17 cellular contexts compared by ENCODE assay signal in genomic region chr13:97372929-97373328, GRCh38.
DNase-seq lines count a peak whose midpoint lies in the region; ATAC-seq and TF ChIP-seq lines count a peak whose summit lies in the region.
"Had no signal": no experiment of that assay in that cellular context is flagged by ENCODE, and none has a peak within 500 bp of the region (broad histone marks: within the 10 kb centered on the region; RNA-seq: fewer than 3 reads in every experiment).

No MANE protein-coding gene starts in this region.

- no peak for ATAC-seq in HG03520 (IDR thresholded peaks at IDR 0.05; ENCODE audit: unreplicated experiment)
- ATAC-seq: A549, Panc1, Right ventricle myocardium inferior had no signal

- H3K4me3 ChIP-seq in H7 (ENCODE audit: insufficient read depth, low read depth, low read length), result no peak overlapping the region
- H3K4me3 ChIP-seq: A549 had no signal

- DNase-seq in Ammon's horn (ENCODE audit: low spot score) (peak; percentile 53), NCI-H524 (lab: John Stamatoyannopoulos, UW) (peak; percentile 69 to 84), endothelial cell (ENCODE audit: low spot score) (no peak), nephron progenitor cell (no peak), HK-2 (ENCODE audit: unreplicated experiment) (no peak), superior temporal gyrus (ENCODE audit: extremely low spot score) (no peak), H7 (no peak)
- DNase-seq: C1 segment of cervical spinal cord, GF-D8, NCI-H1048, NCI-H146, NCI-H774, SK-N-SH had no signal

- H3K27ac Mint-ChIP-seq in endothelial cell (ENCODE audit: unreplicated experiment), result peak overlapping the region; percentile 54
- H3K27ac Mint-ChIP-seq in nephron progenitor cell, result peak overlapping the region; percentile 79

- H3K9me3 Mint-ChIP-seq in endothelial cell (ENCODE audit: unreplicated experiment), result no peaks in the 10 kb centered on the region
- no peaks in the 10 kb centered on the region for H3K9me3 Mint-ChIP-seq in nephron progenitor cell

- H3K36me3 ChIP-seq in H7 (replicated peaks; ENCODE audit: control insufficient read depth, insufficient read depth, low read length), result no peaks in the 10 kb centered on the region

- TF ChIP-seq CTCF in endothelial cell (IDR thresholded peaks at IDR 0.05; ENCODE audit: unreplicated experiment), result no peak
- no peak for TF ChIP-seq CTCF in nephron progenitor cell (IDR thresholded peaks at IDR 0.05)

- H3K4me1 Mint-ChIP-seq in endothelial cell (ENCODE audit: unreplicated experiment) (peaks cover 3% of the 10 kb centered on the region), nephron progenitor cell (peaks cover 34% of the 10 kb centered on the region)

- H3K27me3 ChIP-seq in H7 (ENCODE audit: control insufficient read depth, insufficient read depth, low read length), result no peaks in the 10 kb centered on the region

- H3K27me3 Mint-ChIP-seq in endothelial cell (ENCODE audit: unreplicated experiment) (peaks cover 14% of the 10 kb centered on the region), nephron progenitor cell (ENCODE audit: low read depth, poor library complexity) (peaks cover 4% of the 10 kb centered on the region)

- H3K4me3 Mint-ChIP-seq in endothelial cell (ENCODE audit: unreplicated experiment), result no peak overlapping the region
- H3K4me3 Mint-ChIP-seq in nephron progenitor cell, result peak overlapping the region; percentile 59

- H3K36me3 Mint-ChIP-seq in endothelial cell (ENCODE audit: low read depth, unreplicated experiment) (peaks cover 42% of the 10 kb centered on the region), nephron progenitor cell (ENCODE audit: low read depth) (peaks cover 40% of the 10 kb centered on the region)

Comparison
In these comparisons a context has a peak if more than half of its experiments do, and no peak if none do; other contexts are left out.
1. DNase-seq: peak in Ammon's horn (single experiment) and NCI-H524 (2 of 2); none in endothelial cell (single experiment), nephron progenitor cell (single experiment), HK-2 (single experiment), superior temporal gyrus (single experiment) and H7 (single experiment).